ENCODE assay signal across 9 cellular contexts in the genomic region with DNA sequence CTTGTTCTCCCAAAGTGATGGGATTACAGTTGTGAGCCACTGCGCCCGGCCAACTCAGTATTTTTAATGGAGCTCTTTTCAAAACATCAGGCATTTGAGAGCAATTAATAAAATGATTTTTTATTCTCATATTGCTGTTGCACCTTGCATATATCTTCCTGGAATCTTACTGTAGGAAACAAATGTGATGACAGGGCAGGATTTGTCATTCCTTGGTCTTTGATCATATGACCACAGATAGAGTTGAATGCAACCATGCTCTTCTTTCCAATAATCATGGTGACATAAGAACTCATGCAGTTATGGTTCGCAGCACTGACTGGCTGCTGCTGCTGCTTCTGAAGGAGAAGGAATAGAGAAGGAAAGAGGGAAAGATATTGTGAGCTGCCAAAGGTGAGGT. TPM values are rescaled to one million over a fixed set of nuclear protein-coding genes. Genes with fewer than 3 reads are reported as not detected.
"Had no signal": no experiment of that assay in that cellular context is flagged by ENCODE, and none has a peak within 500 bp of the region (broad histone marks: within the 10 kb centered on the region; RNA-seq: fewer than 3 reads in every experiment).

No MANE protein-coding gene starts in this region.

- H2AFZ ChIP-seq: GM23338 had no signal

- DNase-seq: H9, HCEC 1CT, KBM-7 had no signal

- H3K27ac Mint-ChIP-seq: GM23338, H9 had no signal

- H3K27ac ChIP-seq: KMS-11 had no signal

- ATAC-seq: GM23338 had no signal

- H3K9me3 Mint-ChIP-seq: GM23338, H9 had no signal

- H3K4me3 Mint-ChIP-seq: GM23338, H9 had no signal

- H3K9ac ChIP-seq: KMS-11 had no signal

- H3K4me2 ChIP-seq: GM23338, KMS-11 had no signal

- FAIRE-seq: H1, H54, HTR-8/SVneo had no signal

- H3K4me3 ChIP-seq: GM23338 had no signal

RNA-seq across cellular contexts. Expression of a gene that starts 28.1 kb away (rescaled TPM):
- total RNA-seq: GM23338, H1, H9, HT-29 had no signal
- polyA plus RNA-seq: GM23338, H1 had no signal
